Comparison of ENCODE assay signal across 9 cellular contexts in the genomic region with DNA sequence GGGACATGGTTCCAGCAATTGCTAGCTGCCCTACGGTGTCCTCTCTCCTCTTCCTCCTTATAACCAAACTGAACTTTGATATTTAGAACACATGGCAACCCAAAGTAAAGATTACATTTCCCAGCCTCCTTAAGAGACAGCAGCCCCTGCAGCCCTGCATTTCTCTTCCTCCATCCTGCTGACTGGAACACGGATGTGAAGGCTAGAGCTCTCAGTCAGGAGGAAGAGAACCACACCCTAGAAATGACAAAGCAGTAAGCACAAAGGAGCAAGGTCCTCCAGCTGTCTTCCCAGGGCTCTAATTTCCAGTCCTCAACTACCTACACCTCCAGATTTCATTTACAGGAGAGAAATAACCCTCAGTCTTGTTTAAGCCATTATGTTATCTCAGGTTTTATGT. TPM values are rescaled to one million over a fixed set of nuclear protein-coding genes. Genes with fewer than 3 reads are reported as not detected.
DNase-seq lines count a peak whose midpoint lies in the region; FAIRE-seq and TF ChIP-seq lines count a peak whose summit lies in the region.
"Had no signal": no experiment of that assay in that cellular context is flagged by ENCODE, and none has a peak within 500 bp of the region (broad histone marks: within the 10 kb centered on the region; RNA-seq: fewer than 3 reads in every experiment).

No MANE protein-coding gene starts in this region.

- H3K4me3 Mint-ChIP-seq in MCF 10A (ENCODE audit: unreplicated experiment) = no peak overlapping the region

- CTCF ChIA-PET in MCF 10A (lab: Yijun Ruan, JAX) = interaction anchor here (0.7 to 7.4 kb wide), 12 partner anchors 9 to 182 kb away, joined by 3 to 71 read pairs (median 8); a partner anchor contains a TSS

- H3K36me3 ChIP-seq in keratinocyte (ENCODE audit: control insufficient read depth in 2 of 2, extremely low read depth in 1 of 2, insufficient read depth in 2 of 2, low read length in 2 of 2) (peaks cover 28 to 46% of the 10 kb centered on the region in 2 experiments), thymus (ENCODE audit: control insufficient read depth, insufficient read depth) (peaks cover 72% of the 10 kb centered on the region)

- peaks cover 32% of the 10 kb centered on the region for H3K4me1 Mint-ChIP-seq in MCF 10A (ENCODE audit: insufficient read depth, unreplicated experiment)

- no peaks in the 10 kb centered on the region for H3K27me3 ChIP-seq in keratinocyte (ENCODE audit: control insufficient read depth, extremely low read depth, insufficient read depth, low read length)
- H3K27me3 ChIP-seq in thymus (ENCODE audit: control insufficient read depth, insufficient read depth) = no peaks in the 10 kb centered on the region

- dilution Hi-C loops in keratinocyte (cut with MboI; ENCODE audit: extremely low pct_ligation_motif_present, low sequenced_read_pairs) = no loop called here

- intact Hi-C loops in MCF 10A (cut with micrococcal nuclease) = loop anchor here (2.0 to 10.0 kb wide), 2 partner anchors 78 to 336 kb away; no protein-coding TSS in a partner anchor

- POLR2A ChIA-PET in MCF 10A (lab: Yijun Ruan, JAX) = interaction anchor here (0.6 to 3.5 kb wide), 8 partner anchors 11 to 315 kb away, joined by 3 to 38 read pairs (median 4); a partner anchor contains a TSS

- H3K9me1 ChIP-seq in keratinocyte (ENCODE audit: control insufficient read depth, extremely low read depth, insufficient read depth, low read length) = peaks cover 5% of the 10 kb centered on the region

- peaks cover 47% of the 10 kb centered on the region for H3K79me2 ChIP-seq in keratinocyte (ENCODE audit: control insufficient read depth, insufficient read depth, low read length)

- no peak for FAIRE-seq in keratinocyte (lab: Jason Lieb, UNC)
- FAIRE-seq: A204.1 had no signal

- H2AFZ ChIP-seq in keratinocyte (ENCODE audit: control insufficient read depth, low read length) = no peak overlapping the region

- no TSS peak for BruUV-seq in MCF 10A (replicated peaks; lab: Mats Ljungman, UMichigan)

- H4K20me1 ChIP-seq in keratinocyte (ENCODE audit: control insufficient read depth, extremely low read depth, insufficient read depth, low read length) = peaks cover 8% of the 10 kb centered on the region

- TF ChIP-seq CTCF in MCF 10A (IDR thresholded peaks at IDR 0.05; ENCODE audit: unreplicated experiment) (no peak), keratinocyte (optimal IDR thresholded peaks at IDR 0.05 in 1 of 3, IDR thresholded peaks at IDR 0.05 in 1 of 3, conservative IDR thresholded peaks at IDR 0.05 in 1 of 3; ENCODE audit: extremely low read depth in 1 of 3, insufficient read depth in 2 of 3, low read length in 3 of 3) (no peak)

- peaks cover 86% of the 10 kb centered on the region for H3K36me3 Mint-ChIP-seq in MCF 10A (ENCODE audit: insufficient read depth, unreplicated experiment)

- peak overlapping the region; percentile 66 for H3K27ac Mint-ChIP-seq in MCF 10A (ENCODE audit: low read depth, unreplicated experiment)

- DNase-seq in DMS53 (lab: John Stamatoyannopoulos, UW) (peak; percentile 20), DMS53 treated with DMSO at 0.1 percent for 48 hours (lab: John Stamatoyannopoulos, UW; ENCODE audit: unreplicated experiment) (no peak), MCF 10A (ENCODE audit: unreplicated experiment) (no peak), keratinocyte (ENCODE audit: low read depth, low spot score) (no peak), mesenteric fat pad (ENCODE audit: low spot score) (no peak), NCI-H2196 treated with DMSO at 0.1 percent for 48 hours (lab: John Stamatoyannopoulos, UW; ENCODE audit: unreplicated experiment) (no peak)
- DNase-seq in stimulated activated CD8-positive, alpha-beta memory T cell treated with anti-CD3 and anti-CD28 coated beads, Interleukin-4, amount 100 ng/mL, for 48 hours = no peak

- H3K27me3 Mint-ChIP-seq in MCF 10A (ENCODE audit: insufficient read depth, unreplicated experiment) = no peaks in the 10 kb centered on the region

- no peaks in the 10 kb centered on the region for H3K9me3 Mint-ChIP-seq in MCF 10A (ENCODE audit: unreplicated experiment)

- H3K9me3 ChIP-seq in keratinocyte (ENCODE audit: control insufficient read depth, low read depth, low read length) (no peaks in the 10 kb centered on the region), thymus (ENCODE audit: control insufficient read depth) (no peaks in the 10 kb centered on the region)

- peak overlapping the region; percentile 51 for H3K9ac ChIP-seq in keratinocyte (ENCODE audit: control insufficient read depth, extremely low read depth, insufficient read depth, low read length)

- peak overlapping the region; percentile 63 for H3K27ac ChIP-seq in keratinocyte (ENCODE audit: control insufficient read depth, insufficient read depth, low read length)
- peak overlapping the region; percentile 60 for H3K27ac ChIP-seq in thymus (ENCODE audit: low read depth)

- no peak overlapping the region for H3K4me3 ChIP-seq in keratinocyte (ENCODE audit: control insufficient read depth in 2 of 3, extremely low read depth in 1 of 3, insufficient read depth in 2 of 3, low read depth in 1 of 3, low read length in 3 of 3)
- H3K4me3 ChIP-seq in thymus (ENCODE audit: low read length) = no peak overlapping the region

- H3K4me1 ChIP-seq in keratinocyte (ENCODE audit: control insufficient read depth, extremely low read depth, insufficient read depth, low read length) (peaks cover 40% of the 10 kb centered on the region), thymus (ENCODE audit: control insufficient read depth, insufficient read depth, low read length) (no peaks in the 10 kb centered on the region)

- H3K4me2 ChIP-seq in keratinocyte (ENCODE audit: control insufficient read depth, extremely low read depth, insufficient read depth, low read depth, low read length) = peak overlapping the region; percentile 14

- 91% methylated on average over 2 of the region's 2 CpGs for WGBS in thymus

RNA-seq across cellular contexts. Expression of a gene that starts 10.9 kb away (rescaled TPM):
- 97.7 and 106 TPM in 2 replicates for total RNA-seq in MCF 10A (2022)
- 53.0 to 66.0 TPM (median 55.5 TPM) in 3 replicates for polyA plus RNA-seq in keratinocyte
- 71.3 TPM for polyA plus RNA-seq in keratinocyte (2011; ENCODE audit: low read depth)
- 35.4 and 41.7 TPM in 2 replicates for polyA plus RNA-seq in keratinocyte (2011; cell fraction: cytosol; rRNA removed)
- polyA plus RNA-seq in keratinocyte (2011; cell fraction: nucleus; rRNA removed) = 174 and 181 TPM in 2 replicates
- 42.9 and 54.0 TPM in 2 replicates for polyA plus RNA-seq in keratinocyte (2012; ENCODE audit: low replicate concordance)
- polyA minus RNA-seq in keratinocyte = 48.4 to 57.2 TPM (median 49.2 TPM) in 3 replicates
- 29.9 TPM for polyA minus RNA-seq in keratinocyte (2011; cell fraction: cytosol; rRNA and poly(A)+ RNA removed)
- polyA minus RNA-seq in keratinocyte (2011; cell fraction: nucleus; rRNA and poly(A)+ RNA removed) = 41.9 and 92.7 TPM in 2 replicates
- polyA plus RNA-seq in thymus = 44.9 TPM
- 162 TPM for total RNA-seq in mesenteric fat pad

RNA-seq across cellular contexts. Expression of a gene that starts 44.0 kb away (rescaled TPM):
- total RNA-seq in MCF 10A (2022) (27.2 and 36.7 TPM in 2 replicates), mesenteric fat pad (17.9 TPM)
- polyA plus RNA-seq in keratinocyte (18.0 to 25.1 TPM (median 23.1 TPM) in 3 replicates), thymus (3.4 TPM)
- 4.4 TPM for polyA plus RNA-seq in keratinocyte (2011; ENCODE audit: low read depth)
- polyA plus RNA-seq in keratinocyte (2011; cell fraction: cytosol; rRNA removed) = 18.2 and 22.7 TPM in 2 replicates
- polyA plus RNA-seq in keratinocyte (2011; cell fraction: nucleus; rRNA removed) = 43.4 and 45.6 TPM in 2 replicates
- 14.5 and 15.8 TPM in 2 replicates for polyA plus RNA-seq in keratinocyte (2012; ENCODE audit: low replicate concordance)
- 30.8 to 60.5 TPM (median 46.1 TPM) in 3 replicates for polyA minus RNA-seq in keratinocyte
- polyA minus RNA-seq in keratinocyte (2011; cell fraction: cytosol; rRNA and poly(A)+ RNA removed) = 37.2 TPM
- polyA minus RNA-seq in keratinocyte (2011; cell fraction: nucleus; rRNA and poly(A)+ RNA removed) = 41.9 and 58.3 TPM in 2 replicates
